Comparison of ENCODE assay signal across 8 cellular contexts in genomic region chr6:6915813-6916547, GRCh38.
DNase-seq lines count a peak whose midpoint lies in the region; ATAC-seq, FAIRE-seq and TF ChIP-seq lines count a peak whose summit lies in the region.

No MANE protein-coding gene starts in this region.

- ATAC-seq in HG02840 (IDR thresholded peaks at IDR 0.05; ENCODE audit: low FRiP score, unreplicated experiment) = no peak
- ATAC-seq in HG03045 (IDR thresholded peaks at IDR 0.05; ENCODE audit: unreplicated experiment) = no peak

- TF ChIP-seq CTCF in progenitor cell of endocrine pancreas (IDR thresholded peaks at IDR 0.05; ENCODE audit: unreplicated experiment) (no peak), D721Med (IDR thresholded peaks at IDR 0.05; ENCODE audit: insufficient read depth, missing control alignments) (no peak)

- no peak overlapping the region for H3K27ac Mint-ChIP-seq in CD4-positive, alpha-beta memory T cell
- peak overlapping the region; percentile 44 for H3K27ac Mint-ChIP-seq in progenitor cell of endocrine pancreas

- H3K9me3 ChIP-seq in CD4-positive, alpha-beta memory T cell (ENCODE audit: control insufficient read depth in 1 of 2, low read length in 2 of 2) = no peaks in the 10 kb centered on the region

- H3K4me3 ChIP-seq in CD4-positive, alpha-beta memory T cell (ENCODE audit: low read length in 2 of 2) = no peak overlapping the region

- CTCF ChIA-PET in CD4-positive, alpha-beta memory T cell (lab: Charles Lee; ENCODE audit: partially characterized antibody) = no interaction called here

- peaks cover 0 to 2% (median 0%) of the 10 kb centered on the region in 8 donors for H3K9me3 Mint-ChIP-seq in CD4-positive, alpha-beta memory T cell
- no peaks in the 10 kb centered on the region for H3K9me3 Mint-ChIP-seq in progenitor cell of endocrine pancreas (ENCODE audit: low read depth)

- peaks cover 0 to 13% (median 6%) of the 10 kb centered on the region in 4 donors for H3K4me1 Mint-ChIP-seq in CD4-positive, alpha-beta memory T cell
- H3K4me1 Mint-ChIP-seq in progenitor cell of endocrine pancreas (ENCODE audit: low read depth) = peaks cover 4% of the 10 kb centered on the region

- no peak overlapping the region for H3K27ac ChIP-seq in CD4-positive, alpha-beta memory T cell (ENCODE audit: low read depth, low read length)

- intact Hi-C loops in CD4-positive, alpha-beta memory T cell (cut with micrococcal nuclease) = no loop called here

- no peak for TF ChIP-seq POLR2A in H54 (IDR thresholded peaks at IDR 0.05; ENCODE audit: low read depth, low read length)

- POLR2A ChIA-PET in CD4-positive, alpha-beta memory T cell (lab: Charles Lee; ENCODE audit: partially characterized antibody) = no interaction called here

- peaks cover 0 to 9% of the 10 kb centered on the region in 2 donors for H3K27me3 Mint-ChIP-seq in CD4-positive, alpha-beta memory T cell
- peaks cover 10% of the 10 kb centered on the region for H3K27me3 Mint-ChIP-seq in progenitor cell of endocrine pancreas

- peak overlapping the region in 5 of 8 donors; percentile 8 to 62 (median 48) for H3K4me3 Mint-ChIP-seq in CD4-positive, alpha-beta memory T cell
- H3K4me3 Mint-ChIP-seq in progenitor cell of endocrine pancreas (ENCODE audit: low read depth) = no peak overlapping the region

- no peaks in the 10 kb centered on the region for H3K27me3 ChIP-seq in CD4-positive, alpha-beta memory T cell (ENCODE audit: insufficient read depth, low read length)

- DNase-seq in CD4-positive, alpha-beta memory T cell = no peak
- peak; percentile 75 for DNase-seq in SKM-1 treated with dmso at 0.1 percent for 144 hours (lab: John Stamatoyannopoulos, UW; ENCODE audit: unreplicated experiment)
- peak; percentile 34 for DNase-seq in globus pallidus (ENCODE audit: low spot score)
- no peak for DNase-seq in progenitor cell of endocrine pancreas (ENCODE audit: low spot score, unreplicated experiment)
- no peak for DNase-seq in H54 (ENCODE audit: insufficient read length, low spot score)
- DNase-seq in D721Med (ENCODE audit: insufficient read length, low spot score) = no peak

- no peaks in the 10 kb centered on the region for H3K4me1 ChIP-seq in CD4-positive, alpha-beta memory T cell (ENCODE audit: insufficient read depth, low read length)

- H3K36me3 ChIP-seq in CD4-positive, alpha-beta memory T cell (ENCODE audit: insufficient read depth, low read length) = no peaks in the 10 kb centered on the region

- no peak for FAIRE-seq in H54 (lab: Jason Lieb, UNC)
- FAIRE-seq in D721Med (lab: Jason Lieb, UNC) = no peak

- H3K36me3 Mint-ChIP-seq in CD4-positive, alpha-beta memory T cell = no peaks in the 10 kb centered on the region
- no peaks in the 10 kb centered on the region for H3K36me3 Mint-ChIP-seq in progenitor cell of endocrine pancreas (ENCODE audit: insufficient read depth)

Comparison
In these comparisons a context has a peak if more than half of its experiments do, and no peak if none do; other contexts are left out.
1. DNase-seq: peak in SKM-1 treated with dmso at 0.1 percent for 144 hours (single experiment) and globus pallidus (single experiment); none in CD4-positive, alpha-beta memory T cell (0 of 5), progenitor cell of endocrine pancreas (single experiment), H54 (single experiment) and D721Med (single experiment).